1 cellular context compared by ENCODE assay signal in the genomic region with DNA sequence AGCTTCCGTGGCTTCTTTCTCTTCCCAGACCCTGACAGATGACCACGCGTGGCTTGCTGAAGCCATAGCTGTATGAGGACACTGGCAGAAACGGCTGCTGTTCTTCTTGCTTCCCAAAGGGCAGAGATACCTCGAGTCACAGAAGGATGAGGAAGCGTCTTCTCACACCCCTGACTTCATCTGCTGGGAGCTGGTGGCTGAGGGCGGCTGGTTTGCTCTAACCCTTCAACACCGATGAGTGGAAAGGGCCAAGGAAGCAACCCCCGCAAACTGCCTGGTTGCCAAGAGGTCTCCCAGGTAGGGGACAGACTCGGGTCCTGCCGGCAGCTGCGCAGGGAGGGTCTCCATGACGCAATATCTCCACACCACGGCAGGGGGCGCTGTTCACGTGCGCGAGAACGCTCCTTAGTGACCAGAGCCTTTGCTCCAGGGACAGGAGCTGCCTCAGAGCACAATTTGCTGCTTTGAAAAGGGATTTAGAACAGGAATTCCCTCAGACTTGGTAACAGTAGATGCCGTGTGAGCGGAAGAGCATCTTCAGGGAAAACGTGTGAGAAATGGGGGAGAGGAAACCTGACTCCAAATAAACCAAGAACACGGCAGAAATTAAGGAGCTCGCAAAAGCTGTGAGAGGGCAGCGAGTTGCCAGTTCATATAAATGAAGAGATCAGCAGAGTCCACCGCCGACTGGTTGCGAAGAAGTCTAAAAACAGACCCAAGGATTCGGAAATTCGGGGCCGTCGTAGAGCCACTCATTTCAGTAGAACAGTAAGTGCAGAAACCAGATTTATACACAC.
TF ChIP-seq lines count a peak whose summit lies in the region.

No MANE protein-coding gene starts in this region.

TF ChIP-seq in HepG2, 621 proteins besides CTCF, POLR2A, EP300 and RAD21 (continued from another document):
- TF ChIP-seq, protein P1, sequence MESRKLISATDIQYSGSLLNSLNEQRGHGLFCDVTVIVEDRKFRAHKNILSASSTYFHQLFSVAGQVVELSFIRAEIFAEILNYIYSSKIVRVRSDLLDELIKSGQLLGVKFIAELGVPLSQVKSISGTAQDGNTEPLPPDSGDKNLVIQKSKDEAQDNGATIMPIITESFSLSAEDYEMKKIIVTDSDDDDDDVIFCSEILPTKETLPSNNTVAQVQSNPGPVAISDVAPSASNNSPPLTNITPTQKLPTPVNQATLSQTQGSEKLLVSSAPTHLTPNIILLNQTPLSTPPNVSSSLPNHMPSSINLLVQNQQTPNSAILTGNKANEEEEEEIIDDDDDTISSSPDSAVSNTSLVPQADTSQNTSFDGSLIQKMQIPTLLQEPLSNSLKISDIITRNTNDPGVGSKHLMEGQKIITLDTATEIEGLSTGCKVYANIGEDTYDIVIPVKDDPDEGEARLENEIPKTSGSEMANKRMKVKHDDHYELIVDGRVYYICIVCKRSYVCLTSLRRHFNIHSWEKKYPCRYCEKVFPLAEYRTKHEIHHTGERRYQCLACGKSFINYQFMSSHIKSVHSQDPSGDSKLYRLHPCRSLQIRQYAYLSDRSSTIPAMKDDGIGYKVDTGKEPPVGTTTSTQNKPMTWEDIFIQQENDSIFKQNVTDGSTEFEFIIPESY (CRISPR knock-in tag; IDR thresholded peaks at IDR 0.05): 0 out of 2 replicates have a peak, but pooled peaks have one; percentile 31
- TF ChIP-seq ATF7 (IDR thresholded peaks at IDR 0.05): peak; percentile 88
- TF ChIP-seq ATF7 (CRISPR knock-in tag; IDR thresholded peaks at IDR 0.05): 0 out of 2 replicates have a peak, but pooled peaks have one; percentile 64
- TF ChIP-seq ZNF501 (CRISPR knock-in tag; IDR thresholded peaks at IDR 0.05): peak; percentile 62; the same call in 1 of the 2 replicates
- TF ChIP-seq CENPT (CRISPR knock-in tag; IDR thresholded peaks at IDR 0.05; ENCODE audit: low read depth): no peak
- no peak for TF ChIP-seq BCL6 (CRISPR knock-in tag; IDR thresholded peaks at IDR 0.05)
- no peak for TF ChIP-seq NONO (IDR thresholded peaks at IDR 0.05)
- peak; percentile 80 for TF ChIP-seq NONO (CRISPR knock-in tag; conservative IDR thresholded peaks at IDR 0.05)
- TF ChIP-seq, protein P2, sequence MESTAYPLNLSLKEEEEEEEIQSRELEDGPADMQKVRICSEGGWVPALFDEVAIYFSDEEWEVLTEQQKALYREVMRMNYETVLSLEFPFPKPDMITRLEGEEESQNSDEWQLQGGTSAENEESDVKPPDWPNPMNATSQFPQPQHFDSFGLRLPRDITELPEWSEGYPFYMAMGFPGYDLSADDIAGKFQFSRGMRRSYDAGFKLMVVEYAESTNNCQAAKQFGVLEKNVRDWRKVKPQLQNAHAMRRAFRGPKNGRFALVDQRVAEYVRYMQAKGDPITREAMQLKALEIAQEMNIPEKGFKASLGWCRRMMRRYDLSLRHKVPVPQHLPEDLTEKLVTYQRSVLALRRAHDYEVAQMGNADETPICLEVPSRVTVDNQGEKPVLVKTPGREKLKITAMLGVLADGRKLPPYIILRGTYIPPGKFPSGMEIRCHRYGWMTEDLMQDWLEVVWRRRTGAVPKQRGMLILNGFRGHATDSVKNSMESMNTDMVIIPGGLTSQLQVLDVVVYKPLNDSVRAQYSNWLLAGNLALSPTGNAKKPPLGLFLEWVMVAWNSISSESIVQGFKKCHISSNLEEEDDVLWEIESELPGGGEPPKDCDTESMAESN (CRISPR knock-in tag; conservative IDR thresholded peaks at IDR 0.05): 0 out of 2 replicates have a peak, but pooled peaks have one; percentile 6
- TF ChIP-seq, protein P3, sequence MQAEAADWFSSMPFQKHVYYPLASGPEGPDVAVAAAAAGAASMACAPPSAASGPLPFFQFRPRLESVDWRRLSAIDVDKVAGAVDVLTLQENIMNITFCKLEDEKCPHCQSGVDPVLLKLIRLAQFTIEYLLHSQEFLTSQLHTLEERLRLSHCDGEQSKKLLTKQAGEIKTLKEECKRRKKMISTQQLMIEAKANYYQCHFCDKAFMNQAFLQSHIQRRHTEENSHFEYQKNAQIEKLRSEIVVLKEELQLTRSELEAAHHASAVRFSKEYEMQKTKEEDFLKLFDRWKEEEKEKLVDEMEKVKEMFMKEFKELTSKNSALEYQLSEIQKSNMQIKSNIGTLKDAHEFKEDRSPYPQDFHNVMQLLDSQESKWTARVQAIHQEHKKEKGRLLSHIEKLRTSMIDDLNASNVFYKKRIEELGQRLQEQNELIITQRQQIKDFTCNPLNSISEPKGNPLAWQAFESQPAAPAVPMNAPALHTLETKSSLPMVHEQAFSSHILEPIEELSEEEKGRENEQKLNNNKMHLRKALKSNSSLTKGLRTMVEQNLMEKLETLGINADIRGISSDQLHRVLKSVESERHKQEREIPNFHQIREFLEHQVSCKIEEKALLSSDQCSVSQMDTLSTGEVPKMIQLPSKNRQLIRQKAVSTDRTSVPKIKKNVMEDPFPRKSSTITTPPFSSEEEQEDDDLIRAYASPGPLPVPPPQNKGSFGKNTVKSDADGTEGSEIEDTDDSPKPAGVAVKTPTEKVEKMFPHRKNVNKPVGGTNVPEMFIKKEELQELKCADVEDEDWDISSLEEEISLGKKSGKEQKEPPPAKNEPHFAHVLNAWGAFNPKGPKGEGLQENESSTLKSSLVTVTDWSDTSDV (CRISPR knock-in tag; IDR thresholded peaks at IDR 0.05): peak; percentile 44; the same call in 1 of the 2 replicates
- 0 out of 2 replicates have a peak, but pooled peaks have one; percentile 63 for TF ChIP-seq ZNF552 (CRISPR knock-in tag; IDR thresholded peaks at IDR 0.05; ENCODE audit: borderline replicate concordance)
